In genomic region chr11:33670250-33671011, GRCh38 we compare ENCODE assay signal across 13 cellular contexts. TPM values are rescaled to one million over a fixed set of nuclear protein-coding genes. Genes with fewer than 3 reads are reported as not detected.
DNase-seq lines count a peak whose midpoint lies in the region; ATAC-seq and TF ChIP-seq lines count a peak whose summit lies in the region.
"Had no signal": no experiment of that assay in that cellular context is flagged by ENCODE, and none has a peak within 500 bp of the region (broad histone marks: within the 10 kb centered on the region; RNA-seq: fewer than 3 reads in every experiment).

No MANE protein-coding gene starts in this region.

- H3K4me3 ChIP-seq in AG10803 (ENCODE audit: low read length) = no peak overlapping the region
- H3K4me3 ChIP-seq in foreskin fibroblast (ENCODE audit: low read depth in 1 of 2, low read length in 2 of 2) = no peak overlapping the region
- H3K4me3 ChIP-seq in MM.1S (ENCODE audit: low read length) = no peak overlapping the region
- no peak overlapping the region for H3K4me3 ChIP-seq in CD4-positive, alpha-beta memory T cell (ENCODE audit: low read length in 2 of 2)

- no peak overlapping the region for H3K4me2 ChIP-seq in MM.1S (ENCODE audit: low read depth, low read length)

- H3K4me1 Mint-ChIP-seq in activated T-helper 17 cell treated with anti-CD3 and anti-CD28 coated beads, Interleukin-2, amount 50 U/mL, for 72 hours = peaks cover 12% of the 10 kb centered on the region
- peaks cover 0 to 1% (median 0%) of the 10 kb centered on the region in 4 donors for H3K4me1 Mint-ChIP-seq in CD4-positive, alpha-beta memory T cell
- H3K4me1 Mint-ChIP-seq: CD14-positive monocyte, memory B cell had no signal

- H2AFZ ChIP-seq in MM.1S (ENCODE audit: low read length) = no peak overlapping the region

- ATAC-seq in activated T-helper 17 cell treated with anti-CD3 and anti-CD28 coated beads, Interleukin-2, amount 50 U/mL, for 72 hours (replicated peaks) = peak; percentile 82
- no peak for ATAC-seq in HG03439 (IDR thresholded peaks at IDR 0.05; ENCODE audit: unreplicated experiment)

- no peak overlapping the region for H3K27ac ChIP-seq in MM.1S (ENCODE audit: low read length)
- no peak overlapping the region for H3K27ac ChIP-seq in CD4-positive, alpha-beta memory T cell (ENCODE audit: low read depth, low read length)

- no peaks in the 10 kb centered on the region for H3K9me2 ChIP-seq in MM.1S (replicated peaks; ENCODE audit: insufficient read depth, low read length)

- DNase-seq in AG10803 (ENCODE audit: low read depth) (peak; percentile 71), HCEC 1CT (peak; percentile 64), foreskin fibroblast (peak; percentile 93 to 95), MM.1S (no peak), anterior cingulate cortex (lab: John Stamatoyannopoulos, UW) (no peak)
- DNase-seq in CD4-positive, alpha-beta memory T cell = no peak
- DNase-seq: effector CD8-positive, alpha-beta T cell; NCI-H1417 treated with DMSO at 0.1 percent for 48 hours; SW 1271 had no signal

- no peaks in the 10 kb centered on the region for H3K9me3 ChIP-seq in MM.1S (replicated peaks; ENCODE audit: insufficient read depth, low read length)
- no peaks in the 10 kb centered on the region for H3K9me3 ChIP-seq in CD4-positive, alpha-beta memory T cell (ENCODE audit: control insufficient read depth in 1 of 2, low read length in 2 of 2)

- no peaks in the 10 kb centered on the region for H3K4me1 ChIP-seq in MM.1S (ENCODE audit: low read length)
- H3K4me1 ChIP-seq in CD4-positive, alpha-beta memory T cell (ENCODE audit: insufficient read depth, low read length) = no peaks in the 10 kb centered on the region

- peak; percentile 20; the same call in 1 of the 2 replicates for TF ChIP-seq CTCF in AG10803 (conservative IDR thresholded peaks at IDR 0.05; ENCODE audit: low read length)
- no peak for TF ChIP-seq CTCF in foreskin fibroblast (IDR thresholded peaks at IDR 0.05; ENCODE audit: low read depth, low read length)
- TF ChIP-seq CTCF in MM.1S (IDR thresholded peaks at IDR 0.05; ENCODE audit: low read length) = no peak

- intact Hi-C loops in CD4-positive, alpha-beta memory T cell (cut with micrococcal nuclease) = no loop called here

- H3K4me3 Mint-ChIP-seq in activated T-helper 17 cell treated with anti-CD3 and anti-CD28 coated beads, Interleukin-2, amount 50 U/mL, for 72 hours = no peak overlapping the region
- no peak overlapping the region for H3K4me3 Mint-ChIP-seq in CD4-positive, alpha-beta memory T cell
- H3K4me3 Mint-ChIP-seq: CD14-positive monocyte, memory B cell had no signal

- H3K9ac ChIP-seq in MM.1S (ENCODE audit: low read length) = no peak overlapping the region

- no peaks in the 10 kb centered on the region for H3K79me2 ChIP-seq in MM.1S (ENCODE audit: low read length)

- H3K27me3 Mint-ChIP-seq in activated T-helper 17 cell treated with anti-CD3 and anti-CD28 coated beads, Interleukin-2, amount 50 U/mL, for 72 hours = peaks cover 24% of the 10 kb centered on the region
- peaks cover 2 to 15% of the 10 kb centered on the region in 2 donors for H3K27me3 Mint-ChIP-seq in CD4-positive, alpha-beta memory T cell

- POLR2A ChIA-PET in CD4-positive, alpha-beta memory T cell (lab: Charles Lee; ENCODE audit: partially characterized antibody) = no interaction called here

- no peaks in the 10 kb centered on the region for H3K9me3 Mint-ChIP-seq in activated T-helper 17 cell treated with anti-CD3 and anti-CD28 coated beads, Interleukin-2, amount 50 U/mL, for 72 hours
- H3K9me3 Mint-ChIP-seq in CD4-positive, alpha-beta memory T cell = peaks cover 0 to 2% (median 0%) of the 10 kb centered on the region in 8 donors
- H3K9me3 Mint-ChIP-seq: memory B cell had no signal

- H3K36me3 ChIP-seq in MM.1S (replicated peaks; ENCODE audit: insufficient read depth, low read length) = no peaks in the 10 kb centered on the region
- no peaks in the 10 kb centered on the region for H3K36me3 ChIP-seq in CD4-positive, alpha-beta memory T cell (ENCODE audit: insufficient read depth, low read length)

- CTCF ChIA-PET in CD4-positive, alpha-beta memory T cell (lab: Charles Lee; ENCODE audit: partially characterized antibody) = no interaction called here

- H3K27ac Mint-ChIP-seq in activated T-helper 17 cell treated with anti-CD3 and anti-CD28 coated beads, Interleukin-2, amount 50 U/mL, for 72 hours = peak overlapping the region; percentile 43
- no peak overlapping the region for H3K27ac Mint-ChIP-seq in CD4-positive, alpha-beta memory T cell
- H3K27ac Mint-ChIP-seq: CD14-positive monocyte, memory B cell had no signal

- H3K27me3 ChIP-seq in MM.1S (replicated peaks; ENCODE audit: insufficient read depth, low read length) = no peaks in the 10 kb centered on the region
- H3K27me3 ChIP-seq in CD4-positive, alpha-beta memory T cell (ENCODE audit: insufficient read depth, low read length) = no peaks in the 10 kb centered on the region

- H3K36me3 Mint-ChIP-seq in activated T-helper 17 cell treated with anti-CD3 and anti-CD28 coated beads, Interleukin-2, amount 50 U/mL, for 72 hours (ENCODE audit: low read depth) = no peaks in the 10 kb centered on the region
- no peaks in the 10 kb centered on the region for H3K36me3 Mint-ChIP-seq in CD4-positive, alpha-beta memory T cell
- H3K36me3 Mint-ChIP-seq: CD14-positive monocyte, memory B cell had no signal

- H4K20me1 ChIP-seq in MM.1S (ENCODE audit: insufficient read depth, low read length) = no peaks in the 10 kb centered on the region

- H3F3A ChIP-seq in MM.1S (ENCODE audit: insufficient read depth, low read length) = no peaks in the 10 kb centered on the region

RNA-seq across cellular contexts. Expression of gene C11orf91, which starts 30.2 kb away (rescaled TPM):
- total RNA-seq in activated T-helper 17 cell treated with anti-CD3 and anti-CD28 coated beads, Interleukin-2, amount 50 U/mL, for 72 hours = not detected
- under 1 TPM in 1 of 2 experiments, not detected in 1; 0.49 TPM for total RNA-seq in CD4-positive, alpha-beta memory T cell
- not detected for polyA plus RNA-seq in CD4-positive, alpha-beta memory T cell
- polyA plus RNA-seq: CD14-positive monocyte had no signal

Comparison
In these comparisons a context has a peak if more than half of its experiments do, and no peak if none do; other contexts are left out.
1. DNase-seq: peak in AG10803 (single experiment), HCEC 1CT (single experiment) and foreskin fibroblast (2 of 2); none in MM.1S (single experiment), anterior cingulate cortex (0 of 58) and CD4-positive, alpha-beta memory T cell (0 of 5).